ENCODE assay signal across 23 cellular contexts in the genomic region with DNA sequence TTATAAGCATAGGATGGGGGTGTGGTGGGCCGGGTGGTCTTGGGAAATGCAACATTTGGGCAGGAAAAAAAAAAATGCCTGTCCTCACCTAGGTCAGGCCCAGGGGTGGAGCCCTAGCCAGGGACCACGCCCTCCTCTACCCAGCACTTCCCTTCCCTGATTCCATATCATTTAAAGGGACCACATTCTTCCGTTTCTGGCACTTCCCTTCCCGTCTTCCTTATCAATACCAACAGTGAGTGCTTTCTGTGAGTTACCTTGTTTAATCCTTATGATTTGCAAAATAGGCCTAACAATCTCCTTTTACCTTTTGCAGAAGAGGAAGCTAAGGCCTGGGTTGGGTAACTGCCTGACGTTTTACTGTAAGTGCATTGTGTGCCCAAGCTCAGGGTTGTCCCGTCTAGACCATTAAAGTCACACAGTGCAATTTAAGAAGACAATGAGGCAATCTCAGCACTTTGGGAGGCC. TPM values are rescaled to one million over a fixed set of nuclear protein-coding genes. Genes with fewer than 3 reads are reported as not detected.
A peak's percentile ranks its signal among the peaks of the same experiment; 100 is the strongest.
DNase-seq lines count a peak whose midpoint lies in the region; ATAC-seq and TF ChIP-seq lines count a peak whose summit lies in the region.
"Had no signal": no experiment of that assay in that cellular context is flagged by ENCODE, and none has a peak within 500 bp of the region (broad histone marks: within the 10 kb centered on the region; RNA-seq: fewer than 3 reads in every experiment).

No MANE protein-coding gene starts in this region.

- DNase-seq in SIG-M5 treated with dmso at 0.1 percent for 504 hours (lab: John Stamatoyannopoulos, UW; ENCODE audit: unreplicated experiment) = peak; percentile 85
- no peak for DNase-seq in SIG-M5 (lab: John Stamatoyannopoulos, UW)
- peak in 2 of 3 donors; percentile 67 to 68 for DNase-seq in Peyer's patch
- no peak for DNase-seq in glutamatergic neuron
- peak; percentile 68 for DNase-seq in transverse colon
- DNase-seq: activated CD8-positive, alpha-beta T cell treated with anti-CD3 and anti-CD28 coated beads, Interleukin-2, amount 10 ng/mL, durations not matched to agents 7 days and 5 days; activated naive CD4-positive, alpha-beta T cell treated with anti-CD3 and anti-CD28 coated beads for 36 hours; activated T-cell treated with anti-CD3 and anti-CD28 coated beads, Interleukin-2, amount 50 U/mL, for 1 hour; NCI-H1417; NCI-H2107; NCI-H526; SHP77 treated with DMSO at 0.1 percent for 48 hours; stimulated activated CD4-positive, alpha-beta T cell treated with anti-CD3 and anti-CD28 coated beads, Interleukin-4, amount 100 ng/mL, for 24 hours; stimulated activated naive CD8-positive, alpha-beta T cell treated with anti-CD3 and anti-CD28 coated beads, Interleukin-15, amount 100 ng/mL, for 72 hours had no signal

- no peaks in the 10 kb centered on the region for H3K36me3 Mint-ChIP-seq in glutamatergic neuron (ENCODE audit: unreplicated experiment)
- H3K36me3 Mint-ChIP-seq: mesothelial cell of epicardium had no signal

- H3K9me3 Mint-ChIP-seq in glutamatergic neuron (ENCODE audit: unreplicated experiment) = peaks cover 9% of the 10 kb centered on the region
- H3K9me3 Mint-ChIP-seq: activated naive CD4-positive, alpha-beta T cell treated with anti-CD3 and anti-CD28 coated beads for 36 hours; mesothelial cell of epicardium; neural crest cell; stimulated activated naive CD8-positive, alpha-beta T cell treated with anti-CD3 and anti-CD28 coated beads, Interleukin-15, amount 100 ng/mL, for 72 hours; T-helper 1 cell treated with Interleukin-12 subunit alpha and Interleukin-12 subunit beta and Interleukin-4 antibody, amounts not matched to agents 30 μg/mL and 1 μg/mL, for 36 hours; type B pancreatic cell; WTC11 had no signal

- intact Hi-C loops in transverse colon (cut with DNase I; ENCODE audit: low total_unique reads) = no loop called here

- H3K27ac ChIP-seq in Peyer's patch (peak overlapping the region in 1 of 4 donors; percentile 22), transverse colon (peak overlapping the region; percentile 17 to 74 (median 62))

- TF ChIP-seq CTCF in Peyer's patch (IDR thresholded peaks at IDR 0.05) (no peak), glutamatergic neuron (IDR thresholded peaks at IDR 0.05; ENCODE audit: partially characterized antibody, unreplicated experiment) (no peak), transverse colon (IDR thresholded peaks at IDR 0.05) (no peak)

- ATAC-seq in HG03439 (IDR thresholded peaks at IDR 0.05; ENCODE audit: unreplicated experiment) (no peak), SK-N-SH treated with all-trans-retinoic acid at 6 μM for 48 hours (no peak), GM19328 (IDR thresholded peaks at IDR 0.05; ENCODE audit: unreplicated experiment) (no peak)
- ATAC-seq: activated CD8-positive, alpha-beta T cell treated with anti-CD3 and anti-CD28 coated beads, Interleukin-2, amount 10 ng/mL, durations not matched to agents 7 days and 5 days; stimulated activated naive CD8-positive, alpha-beta T cell treated with anti-CD3 and anti-CD28 coated beads, Interleukin-15, amount 100 ng/mL, for 72 hours; WTC11 had no signal

- H3K4me3 ChIP-seq in Peyer's patch (peak overlapping the region in 2 of 4 donors; percentile 18 to 24), transverse colon (peak overlapping the region in 2 of 4 donors; percentile 7 to 17)

- H3K27me3 Mint-ChIP-seq in glutamatergic neuron (ENCODE audit: unreplicated experiment) = peaks cover 1% of the 10 kb centered on the region
- H3K27me3 Mint-ChIP-seq: stimulated activated naive CD8-positive, alpha-beta T cell treated with anti-CD3 and anti-CD28 coated beads, Interleukin-15, amount 100 ng/mL, for 72 hours had no signal

- no peak for TF ChIP-seq EP300 in transverse colon (IDR thresholded peaks at IDR 0.05; ENCODE audit: low read depth)

- no peaks in the 10 kb centered on the region for H3K9me3 ChIP-seq in Peyer's patch
- no peaks in the 10 kb centered on the region for H3K9me3 ChIP-seq in transverse colon

- in situ Hi-C loops in transverse colon (cut with MboI; ENCODE audit: low pct_ligation_motif_present in 1 of 4, low pct_unique_long_range_greater_than_20kb in 1 of 4, low sequenced_read_pairs in 3 of 4) = no loop called here

- TF ChIP-seq POLR2A in Peyer's patch (IDR thresholded peaks at IDR 0.05) = no peak
- no peak for TF ChIP-seq POLR2A in transverse colon (IDR thresholded peaks at IDR 0.05)

- H3K36me3 ChIP-seq in Peyer's patch (no peaks in the 10 kb centered on the region), transverse colon (no peaks in the 10 kb centered on the region)

- H3K27ac Mint-ChIP-seq in glutamatergic neuron (ENCODE audit: unreplicated experiment) = peak overlapping the region; percentile 12
- H3K27ac Mint-ChIP-seq: activated CD8-positive, alpha-beta T cell treated with anti-CD3 and anti-CD28 coated beads, Interleukin-2, amount 10 ng/mL, durations not matched to agents 7 days and 5 days; activated naive CD4-positive, alpha-beta T cell treated with anti-CD3 and anti-CD28 coated beads for 36 hours; mesothelial cell of epicardium; stimulated activated naive CD8-positive, alpha-beta T cell treated with anti-CD3 and anti-CD28 coated beads, Interleukin-15, amount 100 ng/mL, for 72 hours; T-helper 1 cell treated with Interleukin-12 subunit alpha and Interleukin-12 subunit beta and Interleukin-4 antibody, amounts not matched to agents 30 μg/mL and 1 μg/mL, for 36 hours; type B pancreatic cell had no signal

- no peak overlapping the region for H3K4me3 Mint-ChIP-seq in glutamatergic neuron (ENCODE audit: unreplicated experiment)
- H3K4me3 Mint-ChIP-seq: activated CD8-positive, alpha-beta T cell treated with anti-CD3 and anti-CD28 coated beads, Interleukin-2, amount 10 ng/mL, durations not matched to agents 7 days and 5 days; activated naive CD4-positive, alpha-beta T cell treated with anti-CD3 and anti-CD28 coated beads for 36 hours; mesothelial cell of epicardium; stimulated activated naive CD8-positive, alpha-beta T cell treated with anti-CD3 and anti-CD28 coated beads, Interleukin-15, amount 100 ng/mL, for 72 hours; T-helper 1 cell treated with Interleukin-12 subunit alpha and Interleukin-12 subunit beta and Interleukin-4 antibody, amounts not matched to agents 30 μg/mL and 1 μg/mL, for 36 hours; type B pancreatic cell; WTC11 had no signal

- H3K4me1 Mint-ChIP-seq in glutamatergic neuron (ENCODE audit: low read depth, unreplicated experiment) = peaks cover 6% of the 10 kb centered on the region

- H3K27me3 ChIP-seq in Peyer's patch (no peaks in the 10 kb centered on the region), transverse colon (no peaks in the 10 kb centered on the region)

- no peaks in the 10 kb centered on the region for H3K4me1 ChIP-seq in Peyer's patch
- peaks cover 0 to 18% (median 3%) of the 10 kb centered on the region in 4 donors for H3K4me1 ChIP-seq in transverse colon

- 18 to 41% methylated on average over 4 to 6 of the region's 6 CpGs for WGBS in transverse colon (ENCODE audit: low coverage in 1 of 2), 2 donors

TF ChIP-seq in SK-N-SH treated with all-trans-retinoic acid at 6 μM for 48 hours, 23 proteins besides CTCF, POLR2A, EP300 and RAD21:
- TF ChIP-seq ARNTL (CRISPR knock-in tag; IDR thresholded peaks at IDR 0.05; ENCODE audit: borderline replicate concordance, low read depth) (no peak), ZNF70 (CRISPR knock-in tag; IDR thresholded peaks at IDR 0.05) (no peak), ZC3H10 (CRISPR knock-in tag; IDR thresholded peaks at IDR 0.05) (no peak), ZFP30 (CRISPR knock-in tag; IDR thresholded peaks at IDR 0.05) (no peak), ESRRG (CRISPR knock-in tag; IDR thresholded peaks at IDR 0.05) (no peak), RARB (CRISPR knock-in tag; IDR thresholded peaks at IDR 0.05) (no peak), ZFP3 (CRISPR knock-in tag; IDR thresholded peaks at IDR 0.05) (no peak), ZNF565 (CRISPR knock-in tag; conservative IDR thresholded peaks at IDR 0.05; ENCODE audit: low read depth) (no peak), SNAI2 (CRISPR knock-in tag; IDR thresholded peaks at IDR 0.05) (no peak), POU6F1 (CRISPR knock-in tag; IDR thresholded peaks at IDR 0.05; ENCODE audit: borderline replicate concordance, low read depth) (no peak)

RNA-seq across cellular contexts. Expression of gene C10orf95, which starts 16.7 kb away (rescaled TPM):
- total RNA-seq in Peyer's patch = 1 to 10 TPM in 1 of 4 donors, under 1 TPM in 1, not detected in 2; 0.85 to 2.8 TPM
- not detected for total RNA-seq in glutamatergic neuron (ENCODE audit: unreplicated experiment)
- total RNA-seq in transverse colon = 10 to 100 TPM in 1 of 4 donors, 1 to 10 TPM in 1, under 1 TPM in 2; 0.48 to 34.4 (median 1.1) TPM
- total RNA-seq: chondrocyte, mesothelial cell of epicardium had no signal

RNA-seq across cellular contexts. Expression of gene ACTR1A, which starts 34.5 kb away (rescaled TPM):
- 10 to 100 TPM; 41.3 to 79.7 (median 71.3) TPM for total RNA-seq in Peyer's patch
- 250 TPM for total RNA-seq in glutamatergic neuron (ENCODE audit: unreplicated experiment)
- 10 to 100 TPM; 49.7 to 90.8 (median 79.4) TPM for total RNA-seq in transverse colon

RNA-seq across cellular contexts. Expression of gene CUEDC2, which starts 35.6 kb away (rescaled TPM):
- total RNA-seq in Peyer's patch (10 to 100 TPM in 3 of 4 donors, 1 to 10 TPM in 1; 8.9 to 56.9 (median 29.3) TPM), glutamatergic neuron (ENCODE audit: unreplicated experiment) (104 TPM), transverse colon (10 to 100 TPM in 3 of 4 donors, 1 to 10 TPM in 1; 5.2 to 35.2 (median 33.5) TPM)

RNA-seq across cellular contexts. Expression of gene SUFU, which starts 35.8 kb away (rescaled TPM):
- total RNA-seq in Peyer's patch = 10 to 100 TPM in 1 of 4 donors, 1 to 10 TPM in 3; 6.5 to 11.0 (median 9.2) TPM
- 19.9 TPM for total RNA-seq in glutamatergic neuron (ENCODE audit: unreplicated experiment)
- total RNA-seq in transverse colon = 10 to 100 TPM in 1 of 4 donors, 1 to 10 TPM in 3; 5.4 to 13.8 (median 6.6) TPM

RNA-seq across cellular contexts. Expression of gene FBXL15, which starts 47.4 kb away (rescaled TPM):
- total RNA-seq in Peyer's patch (10 to 100 TPM; 36.9 to 57.8 (median 44.8) TPM), glutamatergic neuron (ENCODE audit: unreplicated experiment) (23.4 TPM), transverse colon (10 to 100 TPM; 16.7 to 56.3 (median 46.0) TPM)

Comparison
In these comparisons a context has a peak if more than half of its experiments do, and no peak if none do; other contexts are left out.
1. DNase-seq: peak in SIG-M5 treated with dmso at 0.1 percent for 504 hours (single experiment), Peyer's patch (2 of 3) and transverse colon (single experiment); none in SIG-M5 (single experiment) and glutamatergic neuron (single experiment).